In the genomic region with DNA sequence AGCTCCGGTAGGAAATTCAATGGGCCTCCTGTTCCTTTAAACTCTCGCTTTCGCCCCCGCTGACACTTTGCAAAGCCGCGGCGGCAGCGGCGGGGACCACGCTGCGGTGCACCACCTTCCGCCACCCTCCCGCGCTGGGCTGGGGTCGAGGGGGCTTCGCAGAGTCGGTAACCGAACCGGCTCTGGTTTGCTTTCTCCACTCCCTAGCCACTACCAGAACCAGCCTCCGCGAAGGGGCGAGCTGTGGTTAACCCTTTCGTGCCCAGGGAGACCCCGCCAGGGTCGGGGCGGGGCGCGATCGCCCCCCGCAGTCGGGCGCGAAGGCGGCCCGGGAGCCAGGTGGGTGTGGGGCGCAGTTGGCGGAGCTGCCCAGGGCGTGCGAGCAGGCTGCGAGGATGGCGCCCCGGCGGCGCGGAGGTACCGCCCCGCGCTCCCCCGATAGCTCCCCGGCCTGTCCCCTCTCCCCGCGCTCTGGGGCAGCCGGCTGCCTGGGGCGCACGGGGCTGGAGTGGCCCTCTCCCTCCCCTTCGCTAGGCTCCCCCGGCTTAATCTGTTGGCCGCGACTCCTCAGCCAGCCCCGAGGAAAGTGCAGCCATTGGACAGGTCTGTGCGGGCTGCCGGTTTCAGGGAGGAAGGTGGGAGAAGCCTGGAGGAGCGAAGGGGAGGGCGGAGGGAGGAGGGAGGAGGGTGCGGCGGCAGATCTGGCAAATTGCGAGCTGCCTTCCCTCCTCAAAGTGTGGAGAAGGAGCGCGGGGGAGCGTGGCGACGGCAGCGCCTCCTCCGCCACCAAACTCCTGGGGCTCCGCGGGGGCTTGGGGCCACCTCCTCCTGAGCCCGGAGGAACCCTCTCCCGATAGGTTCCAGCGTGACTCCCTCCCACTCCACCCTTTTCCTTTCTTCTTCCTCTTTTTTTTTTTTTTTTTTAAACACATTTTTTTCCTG, we compare ENCODE assay signal across 1 cellular context.
TF ChIP-seq lines count a peak whose summit lies in the region.

No MANE protein-coding gene starts in this region.

TF ChIP-seq in endothelial cell of umbilical vein, 7 proteins besides CTCF, POLR2A, EP300 and RAD21:
- TF ChIP-seq EZH2 (IDR thresholded peaks at IDR 0.05; ENCODE audit: borderline replicate concordance, low read depth, low read length, severe bottlenecking), result peak; percentile 63
- TF ChIP-seq GATA2 (IDR thresholded peaks at IDR 0.05; ENCODE audit: insufficient read depth, insufficient read length, low read depth, low read length), result no peak
TF ChIP-seq in endothelial cell of umbilical vein: peak in this region for 1.
